In the genomic region with DNA sequence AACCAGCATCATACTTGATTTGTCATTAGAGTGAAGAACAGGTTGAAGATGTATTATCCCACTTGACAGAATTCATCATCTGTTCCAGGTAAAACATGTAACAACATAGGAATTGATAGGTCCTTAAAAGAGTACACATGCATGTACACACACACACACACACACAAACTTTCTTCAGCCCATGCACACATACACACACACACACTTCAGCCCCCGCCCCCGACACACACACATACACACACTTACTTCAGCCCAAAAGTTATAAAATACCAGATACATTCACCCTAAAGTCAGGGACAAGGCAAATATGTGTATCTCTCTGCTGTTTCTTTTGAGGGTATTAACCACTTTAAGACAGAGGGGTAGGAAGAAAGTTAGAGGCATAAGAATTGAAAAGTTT, we compare ENCODE assay signal across 21 cellular contexts.
"Had no signal": no experiment of that assay in that cellular context is flagged by ENCODE, and none has a peak within 500 bp of the region (broad histone marks: within the 10 kb centered on the region; RNA-seq: fewer than 3 reads in every experiment).

No MANE protein-coding gene starts in this region.

- H3K4me1 ChIP-seq: colonic mucosa, foreskin keratinocyte had no signal

- H3K27ac Mint-ChIP-seq: activated CD8-positive, alpha-beta memory T cell treated with anti-CD3 and anti-CD28 coated beads, Interleukin-2, amount 10 ng/mL, durations not matched to agents 7 days and 5 days; stimulated activated effector memory CD8-positive, alpha-beta T cell treated with anti-CD3 and anti-CD28 coated beads, Interleukin-12 subunit alpha, Interleukin-12 subunit beta, amount 100 ng/mL, for 72 hours had no signal

- H3K27me3 Mint-ChIP-seq: activated CD8-positive, alpha-beta memory T cell treated with anti-CD3 and anti-CD28 coated beads, Interleukin-2, amount 10 ng/mL, durations not matched to agents 7 days and 5 days had no signal

- H3K36me3 ChIP-seq: pancreas had no signal

- H3K27ac ChIP-seq: brain microvascular endothelial cell, colonic mucosa, foreskin keratinocyte, hepatocyte, neutrophil, pancreas, right lobe of liver, thoracic aorta, upper lobe of right lung, VCaP had no signal

- H3K9me3 ChIP-seq: colonic mucosa, neutrophil, pancreas, right lobe of liver, thoracic aorta, upper lobe of right lung had no signal

- H3K4me3 Mint-ChIP-seq: activated CD8-positive, alpha-beta memory T cell treated with anti-CD3 and anti-CD28 coated beads, Interleukin-2, amount 10 ng/mL, durations not matched to agents 7 days and 5 days; natural killer cell; stimulated activated effector memory CD8-positive, alpha-beta T cell treated with anti-CD3 and anti-CD28 coated beads, Interleukin-12 subunit alpha, Interleukin-12 subunit beta, amount 100 ng/mL, for 72 hours had no signal

- H3K27me3 ChIP-seq: brain microvascular endothelial cell, colonic mucosa, foreskin keratinocyte, hepatocyte, neutrophil, pancreas, right lobe of liver, upper lobe of right lung had no signal

- DNase-seq: activated CD4-positive, alpha-beta T cell treated with anti-CD3 and anti-CD28 coated beads for 1 hour; activated CD4-positive, alpha-beta T cell treated with anti-CD3 and anti-CD28 coated beads, Interleukin-2, amount 50 U/mL, for 48 hours; activated CD8-positive, alpha-beta memory T cell treated with anti-CD3 and anti-CD28 coated beads, Interleukin-2, amount 10 ng/mL, durations not matched to agents 7 days and 5 days; activated gamma-delta T cell; anterior cingulate cortex; brain microvascular endothelial cell; central memory CD4-positive, alpha-beta T cell; colonic mucosa; foreskin keratinocyte; mesenchymal stem cell; natural killer cell; pancreas; right lobe of liver; stimulated activated CD4-positive, alpha-beta T cell treated with anti-CD3 and anti-CD28 coated beads, Interleukin-4, amount 100 ng/mL, for 24 hours; upper lobe of right lung had no signal

- H3K4me3 ChIP-seq: colonic mucosa, hepatocyte, pancreas, right lobe of liver, smooth muscle cell, thoracic aorta, upper lobe of right lung had no signal

- H3K9me3 Mint-ChIP-seq: natural killer cell; stimulated activated effector memory CD8-positive, alpha-beta T cell treated with anti-CD3 and anti-CD28 coated beads, Interleukin-12 subunit alpha, Interleukin-12 subunit beta, amount 100 ng/mL, for 72 hours had no signal

- ATAC-seq: activated CD8-positive, alpha-beta memory T cell treated with anti-CD3 and anti-CD28 coated beads, Interleukin-2, amount 10 ng/mL, durations not matched to agents 7 days and 5 days; foreskin keratinocyte; natural killer cell; pancreas; right lobe of liver; stimulated activated effector memory CD8-positive, alpha-beta T cell treated with anti-CD3 and anti-CD28 coated beads, Interleukin-12 subunit alpha, Interleukin-12 subunit beta, amount 100 ng/mL, for 72 hours; upper lobe of right lung had no signal
